ENCODE assay signal across 13 cellular contexts in the genomic region with DNA sequence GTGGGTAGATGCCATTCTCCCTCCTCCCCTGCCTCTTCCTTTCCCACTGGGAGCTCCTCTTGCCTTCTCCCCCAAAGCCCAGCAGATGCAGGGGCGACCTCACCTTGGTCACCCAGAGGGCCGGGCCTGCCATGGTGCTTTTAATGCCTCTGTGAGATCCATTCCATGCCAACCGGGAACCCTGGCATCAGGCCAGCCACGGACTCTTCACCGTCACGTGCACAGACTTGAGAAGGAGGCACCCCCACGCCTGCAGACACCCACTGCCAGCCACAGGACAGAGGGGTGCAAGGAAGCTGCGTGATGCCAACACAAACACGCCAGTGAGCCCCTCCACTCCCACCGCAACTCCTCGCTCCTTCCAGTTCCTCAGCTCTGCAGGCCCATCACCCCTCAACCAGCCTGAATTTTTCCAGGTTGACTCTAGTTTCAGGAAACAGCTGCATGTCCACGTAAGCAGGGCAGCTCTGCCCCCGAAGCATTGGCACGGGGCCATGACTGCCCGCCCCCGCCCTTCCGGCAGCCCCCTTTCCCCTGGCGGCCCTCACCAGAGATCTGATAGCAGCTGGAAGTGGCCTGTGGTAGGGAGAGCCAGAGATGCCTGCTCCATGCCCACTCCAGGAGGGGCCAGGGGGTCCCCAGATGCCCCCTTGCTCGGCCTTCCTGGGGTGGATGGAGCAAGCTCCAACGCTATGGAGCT. TPM values are rescaled to one million over a fixed set of nuclear protein-coding genes. Genes with fewer than 3 reads are reported as not detected.
DNase-seq lines count a peak whose midpoint lies in the region; ATAC-seq, FAIRE-seq and TF ChIP-seq lines count a peak whose summit lies in the region.
"Had no signal": no experiment of that assay in that cellular context is flagged by ENCODE, and none has a peak within 500 bp of the region (broad histone marks: within the 10 kb centered on the region; RNA-seq: fewer than 3 reads in every experiment).

No MANE protein-coding gene starts in this region.

- no peaks in the 10 kb centered on the region for H3K27me3 Mint-ChIP-seq in activated T-cell treated with anti-CD3 and anti-CD28 coated beads, Interleukin-2, amount 50 U/mL, for 24 hours

- H3K4me3 Mint-ChIP-seq in activated T-cell treated with anti-CD3 and anti-CD28 coated beads, Interleukin-2, amount 50 U/mL, for 24 hours, result no peak overlapping the region

- peaks cover 73% of the 10 kb centered on the region for H3K36me3 Mint-ChIP-seq in activated T-cell treated with anti-CD3 and anti-CD28 coated beads, Interleukin-2, amount 50 U/mL, for 24 hours (ENCODE audit: low read depth)

- WGBS in upper lobe of left lung, 2 donors, result 25 to 49% methylated on average over 6 to 15 of the region's 20 CpGs

- no peaks in the 10 kb centered on the region for H3K36me3 ChIP-seq in right atrium auricular region
- H3K36me3 ChIP-seq in upper lobe of left lung, result no peaks in the 10 kb centered on the region

- H3K9me3 ChIP-seq in right atrium auricular region (no peaks in the 10 kb centered on the region), upper lobe of left lung (no peaks in the 10 kb centered on the region)

- peak overlapping the region; percentile 77 for H3K27ac Mint-ChIP-seq in activated T-cell treated with anti-CD3 and anti-CD28 coated beads, Interleukin-2, amount 50 U/mL, for 24 hours

- DNase-seq in activated T-cell treated with anti-CD3 and anti-CD28 coated beads, Interleukin-2, amount 50 U/mL, for 24 hours, result no peak
- DNase-seq in activated T-cell treated with anti-CD3 and anti-CD28 coated beads for 4 hours (no peak), right atrium auricular region (ENCODE audit: low spot score) (no peak), upper lobe of left lung (no peak), RCC 7860 (ENCODE audit: low spot score) (no peak)
- DNase-seq in activated naive CD4-positive, alpha-beta T cell treated with Interleukin-2 at 50 U/mL for 16 hours, result no peak
- DNase-seq in activated CD4-positive, alpha-beta T cell treated with anti-CD3 and anti-CD28 coated beads, Interleukin-2, amount 50 U/mL, for 4 hours, result no peak
- DNase-seq: activated T-cell treated with anti-CD3 and anti-CD28 coated beads, Interleukin-2, amount 50 U/mL, for 48 hours; GF-D8; NCI-H1436; stimulated activated CD4-positive, alpha-beta T cell treated with anti-CD3 and anti-CD28 coated beads, Interleukin-2, amount 100 ng/mL, for 48 hours had no signal

- peak overlapping the region; percentile 49 to 53 for H3K27ac ChIP-seq in right atrium auricular region
- H3K27ac ChIP-seq in upper lobe of left lung, result peak overlapping the region; percentile 5 to 60 (median 32)

- peaks cover 66% of the 10 kb centered on the region for H3K4me1 Mint-ChIP-seq in activated T-cell treated with anti-CD3 and anti-CD28 coated beads, Interleukin-2, amount 50 U/mL, for 24 hours (ENCODE audit: low read depth)

- ATAC-seq in SK-N-SH treated with all-trans-retinoic acid at 6 μM for 48 hours (peak; percentile 35), upper lobe of left lung (ENCODE audit: low FRiP score in 2 of 2) (no peak)

- H3K27me3 ChIP-seq in right atrium auricular region (no peaks in the 10 kb centered on the region), upper lobe of left lung (no peaks in the 10 kb centered on the region)

- TF ChIP-seq POLR2A in upper lobe of left lung (IDR thresholded peaks at IDR 0.05), result no peak

- TF ChIP-seq CTCF in right atrium auricular region (IDR thresholded peaks at IDR 0.05) (no peak), upper lobe of left lung (IDR thresholded peaks at IDR 0.05) (no peak)

- TF ChIP-seq EP300 in upper lobe of left lung (IDR thresholded peaks at IDR 0.05), result no peak

- no peaks in the 10 kb centered on the region for H3K9me3 Mint-ChIP-seq in activated T-cell treated with anti-CD3 and anti-CD28 coated beads, Interleukin-2, amount 50 U/mL, for 24 hours

- H3K4me1 ChIP-seq in right atrium auricular region, result peaks cover 0 to 60% of the 10 kb centered on the region in 2 donors
- H3K4me1 ChIP-seq in upper lobe of left lung, result peaks cover 35 to 49% (median 41%) of the 10 kb centered on the region in 4 donors

- H3K4me3 ChIP-seq in right atrium auricular region (no peak overlapping the region), upper lobe of left lung (no peak overlapping the region)

- FAIRE-seq in RCC 7860 (lab: Jason Lieb, UNC), result no peak
- FAIRE-seq: TTC549 had no signal

TF ChIP-seq in SK-N-SH treated with all-trans-retinoic acid at 6 μM for 48 hours, 23 proteins besides CTCF, POLR2A, EP300 and RAD21:
- no peak for TF ChIP-seq ZNF8 (CRISPR knock-in tag; IDR thresholded peaks at IDR 0.05)
- 0 out of 2 replicates have a peak, but pooled peaks have one; percentile 2 for TF ChIP-seq BACH2 (CRISPR knock-in tag; IDR thresholded peaks at IDR 0.05; ENCODE audit: borderline replicate concordance)
- TF ChIP-seq, protein P1, sequence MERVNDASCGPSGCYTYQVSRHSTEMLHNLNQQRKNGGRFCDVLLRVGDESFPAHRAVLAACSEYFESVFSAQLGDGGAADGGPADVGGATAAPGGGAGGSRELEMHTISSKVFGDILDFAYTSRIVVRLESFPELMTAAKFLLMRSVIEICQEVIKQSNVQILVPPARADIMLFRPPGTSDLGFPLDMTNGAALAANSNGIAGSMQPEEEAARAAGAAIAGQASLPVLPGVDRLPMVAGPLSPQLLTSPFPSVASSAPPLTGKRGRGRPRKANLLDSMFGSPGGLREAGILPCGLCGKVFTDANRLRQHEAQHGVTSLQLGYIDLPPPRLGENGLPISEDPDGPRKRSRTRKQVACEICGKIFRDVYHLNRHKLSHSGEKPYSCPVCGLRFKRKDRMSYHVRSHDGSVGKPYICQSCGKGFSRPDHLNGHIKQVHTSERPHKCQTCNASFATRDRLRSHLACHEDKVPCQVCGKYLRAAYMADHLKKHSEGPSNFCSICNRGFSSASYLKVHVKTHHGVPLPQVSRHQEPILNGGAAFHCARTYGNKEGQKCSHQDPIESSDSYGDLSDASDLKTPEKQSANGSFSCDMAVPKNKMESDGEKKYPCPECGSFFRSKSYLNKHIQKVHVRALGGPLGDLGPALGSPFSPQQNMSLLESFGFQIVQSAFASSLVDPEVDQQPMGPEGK (CRISPR knock-in tag; IDR thresholded peaks at IDR 0.05; ENCODE audit: borderline replicate concordance), result peak; percentile 62; the same call in 1 of the 2 replicates
- TF ChIP-seq TCF4 (CRISPR knock-in tag; IDR thresholded peaks at IDR 0.05; ENCODE audit: borderline replicate concordance), result peak; percentile 90
- TF ChIP-seq, protein P2, sequence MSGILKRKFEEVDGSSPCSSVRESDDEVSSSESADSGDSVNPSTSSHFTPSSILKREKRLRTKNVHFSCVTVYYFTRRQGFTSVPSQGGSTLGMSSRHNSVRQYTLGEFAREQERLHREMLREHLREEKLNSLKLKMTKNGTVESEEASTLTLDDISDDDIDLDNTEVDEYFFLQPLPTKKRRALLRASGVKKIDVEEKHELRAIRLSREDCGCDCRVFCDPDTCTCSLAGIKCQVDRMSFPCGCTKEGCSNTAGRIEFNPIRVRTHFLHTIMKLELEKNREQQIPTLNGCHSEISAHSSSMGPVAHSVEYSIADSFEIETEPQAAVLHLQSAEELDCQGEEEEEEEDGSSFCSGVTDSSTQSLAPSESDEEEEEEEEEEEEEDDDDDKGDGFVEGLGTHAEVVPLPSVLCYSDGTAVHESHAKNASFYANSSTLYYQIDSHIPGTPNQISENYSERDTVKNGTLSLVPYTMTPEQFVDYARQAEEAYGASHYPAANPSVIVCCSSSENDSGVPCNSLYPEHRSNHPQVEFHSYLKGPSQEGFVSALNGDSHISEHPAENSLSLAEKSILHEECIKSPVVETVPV (CRISPR knock-in tag; IDR thresholded peaks at IDR 0.05), result no peak
- 0 out of 2 replicates have a peak, but pooled peaks have one; percentile 5 for TF ChIP-seq ZNF70 (CRISPR knock-in tag; IDR thresholded peaks at IDR 0.05)
- 0 out of 2 replicates have a peak, but pooled peaks have one; percentile 31 for TF ChIP-seq ZFP3 (CRISPR knock-in tag; IDR thresholded peaks at IDR 0.05)
- peak; percentile 79; the same call in 1 of the 2 replicates for TF ChIP-seq TSHZ2 (CRISPR knock-in tag; IDR thresholded peaks at IDR 0.05)
- no peak for TF ChIP-seq PPARA (CRISPR knock-in tag; IDR thresholded peaks at IDR 0.05; ENCODE audit: borderline replicate concordance)

RNA-seq across cellular contexts. Expression of gene DNMT3A, which starts 50.8 kb away (rescaled TPM):
- 1 to 10 TPM; 6.0 to 8.1 TPM for total RNA-seq in right atrium auricular region
- total RNA-seq in upper lobe of left lung, result 10 to 100 TPM in 5 of 6 donors, 1 to 10 TPM in 1; 7.8 to 49.2 (median 30.4) TPM
